In the genomic region with DNA sequence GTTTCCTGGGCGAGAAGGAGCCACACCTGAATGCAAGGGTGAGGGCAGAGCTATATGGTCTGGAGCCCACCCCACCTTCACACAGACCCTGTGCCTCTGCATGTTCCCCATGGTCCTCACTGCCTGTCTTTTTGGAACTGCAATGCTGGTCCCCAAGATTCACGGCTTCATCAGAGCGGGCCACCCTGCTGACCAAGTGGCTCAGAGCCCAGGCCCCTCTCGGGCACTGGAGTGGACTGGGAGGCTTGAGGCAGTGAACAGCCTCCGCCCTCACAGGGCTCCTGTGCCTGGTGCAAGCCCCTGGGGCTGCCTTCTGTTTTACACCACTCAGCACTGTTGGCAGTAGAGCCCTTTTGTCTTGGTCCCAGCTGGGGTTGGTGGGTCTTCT, we compare ENCODE assay signal across 2 cellular contexts.
TF ChIP-seq lines count a peak whose summit lies in the region.

No MANE protein-coding gene starts in this region.

TF ChIP-seq in SK-N-SH, 30 proteins besides CTCF, POLR2A, EP300 and RAD21 (continued from another document):
- TF ChIP-seq, protein P1, sequence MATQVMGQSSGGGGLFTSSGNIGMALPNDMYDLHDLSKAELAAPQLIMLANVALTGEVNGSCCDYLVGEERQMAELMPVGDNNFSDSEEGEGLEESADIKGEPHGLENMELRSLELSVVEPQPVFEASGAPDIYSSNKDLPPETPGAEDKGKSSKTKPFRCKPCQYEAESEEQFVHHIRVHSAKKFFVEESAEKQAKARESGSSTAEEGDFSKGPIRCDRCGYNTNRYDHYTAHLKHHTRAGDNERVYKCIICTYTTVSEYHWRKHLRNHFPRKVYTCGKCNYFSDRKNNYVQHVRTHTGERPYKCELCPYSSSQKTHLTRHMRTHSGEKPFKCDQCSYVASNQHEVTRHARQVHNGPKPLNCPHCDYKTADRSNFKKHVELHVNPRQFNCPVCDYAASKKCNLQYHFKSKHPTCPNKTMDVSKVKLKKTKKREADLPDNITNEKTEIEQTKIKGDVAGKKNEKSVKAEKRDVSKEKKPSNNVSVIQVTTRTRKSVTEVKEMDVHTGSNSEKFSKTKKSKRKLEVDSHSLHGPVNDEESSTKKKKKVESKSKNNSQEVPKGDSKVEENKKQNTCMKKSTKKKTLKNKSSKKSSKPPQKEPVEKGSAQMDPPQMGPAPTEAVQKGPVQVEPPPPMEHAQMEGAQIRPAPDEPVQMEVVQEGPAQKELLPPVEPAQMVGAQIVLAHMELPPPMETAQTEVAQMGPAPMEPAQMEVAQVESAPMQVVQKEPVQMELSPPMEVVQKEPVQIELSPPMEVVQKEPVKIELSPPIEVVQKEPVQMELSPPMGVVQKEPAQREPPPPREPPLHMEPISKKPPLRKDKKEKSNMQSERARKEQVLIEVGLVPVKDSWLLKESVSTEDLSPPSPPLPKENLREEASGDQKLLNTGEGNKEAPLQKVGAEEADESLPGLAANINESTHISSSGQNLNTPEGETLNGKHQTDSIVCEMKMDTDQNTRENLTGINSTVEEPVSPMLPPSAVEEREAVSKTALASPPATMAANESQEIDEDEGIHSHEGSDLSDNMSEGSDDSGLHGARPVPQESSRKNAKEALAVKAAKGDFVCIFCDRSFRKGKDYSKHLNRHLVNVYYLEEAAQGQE (IDR thresholded peaks at IDR 0.05; ENCODE audit: low read depth, low read length): no peak
- TF ChIP-seq MXI1 (IDR thresholded peaks at IDR 0.05; ENCODE audit: low read depth, low read length): no peak
- no peak for TF ChIP-seq FOXJ3 (CRISPR knock-in tag; IDR thresholded peaks at IDR 0.05)
- no peak for TF ChIP-seq RCOR1 (IDR thresholded peaks at IDR 0.05; ENCODE audit: low read length)
- TF ChIP-seq, protein P2, sequence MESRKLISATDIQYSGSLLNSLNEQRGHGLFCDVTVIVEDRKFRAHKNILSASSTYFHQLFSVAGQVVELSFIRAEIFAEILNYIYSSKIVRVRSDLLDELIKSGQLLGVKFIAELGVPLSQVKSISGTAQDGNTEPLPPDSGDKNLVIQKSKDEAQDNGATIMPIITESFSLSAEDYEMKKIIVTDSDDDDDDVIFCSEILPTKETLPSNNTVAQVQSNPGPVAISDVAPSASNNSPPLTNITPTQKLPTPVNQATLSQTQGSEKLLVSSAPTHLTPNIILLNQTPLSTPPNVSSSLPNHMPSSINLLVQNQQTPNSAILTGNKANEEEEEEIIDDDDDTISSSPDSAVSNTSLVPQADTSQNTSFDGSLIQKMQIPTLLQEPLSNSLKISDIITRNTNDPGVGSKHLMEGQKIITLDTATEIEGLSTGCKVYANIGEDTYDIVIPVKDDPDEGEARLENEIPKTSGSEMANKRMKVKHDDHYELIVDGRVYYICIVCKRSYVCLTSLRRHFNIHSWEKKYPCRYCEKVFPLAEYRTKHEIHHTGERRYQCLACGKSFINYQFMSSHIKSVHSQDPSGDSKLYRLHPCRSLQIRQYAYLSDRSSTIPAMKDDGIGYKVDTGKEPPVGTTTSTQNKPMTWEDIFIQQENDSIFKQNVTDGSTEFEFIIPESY (IDR thresholded peaks at IDR 0.05; ENCODE audit: borderline replicate concordance, low read depth): no peak
- no peak for TF ChIP-seq TCF12 (IDR thresholded peaks at IDR 0.05)
- no peak for TF ChIP-seq TEAD4 (IDR thresholded peaks at IDR 0.05; ENCODE audit: borderline replicate concordance, insufficient read depth)
- TF ChIP-seq NFIC (IDR thresholded peaks at IDR 0.05; ENCODE audit: borderline replicate concordance): no peak
- no peak for TF ChIP-seq GATA2 (CRISPR knock-in tag; IDR thresholded peaks at IDR 0.05)
- TF ChIP-seq CHD2 (IDR thresholded peaks at IDR 0.05; ENCODE audit: low read length, partially characterized antibody): no peak
- TF ChIP-seq RXRA (IDR thresholded peaks at IDR 0.05; ENCODE audit: borderline replicate concordance, low read depth): no peak
- TF ChIP-seq SMC3 (IDR thresholded peaks at IDR 0.05; ENCODE audit: low read depth, low read length): no peak
- no peak for TF ChIP-seq USF2 (IDR thresholded peaks at IDR 0.05; ENCODE audit: borderline replicate concordance, low read depth, low read length)
- no peak for TF ChIP-seq TAF1 (IDR thresholded peaks at IDR 0.05; ENCODE audit: borderline replicate concordance, low read depth, low read length)
- no peak for TF ChIP-seq FOSL2 (IDR thresholded peaks at IDR 0.05; ENCODE audit: borderline replicate concordance, low read depth)
- no peak for TF ChIP-seq JUND (IDR thresholded peaks at IDR 0.05)

TF ChIP-seq in SK-N-SH treated with all-trans-retinoic acid at 6 μM for 48 hours, 23 proteins besides CTCF, POLR2A, EP300 and RAD21 (continued from another document):
- TF ChIP-seq PATZ1 (CRISPR knock-in tag; IDR thresholded peaks at IDR 0.05; ENCODE audit: borderline replicate concordance): no peak
- TF ChIP-seq ZC3H10 (CRISPR knock-in tag; IDR thresholded peaks at IDR 0.05): no peak
